In the genomic region with DNA sequence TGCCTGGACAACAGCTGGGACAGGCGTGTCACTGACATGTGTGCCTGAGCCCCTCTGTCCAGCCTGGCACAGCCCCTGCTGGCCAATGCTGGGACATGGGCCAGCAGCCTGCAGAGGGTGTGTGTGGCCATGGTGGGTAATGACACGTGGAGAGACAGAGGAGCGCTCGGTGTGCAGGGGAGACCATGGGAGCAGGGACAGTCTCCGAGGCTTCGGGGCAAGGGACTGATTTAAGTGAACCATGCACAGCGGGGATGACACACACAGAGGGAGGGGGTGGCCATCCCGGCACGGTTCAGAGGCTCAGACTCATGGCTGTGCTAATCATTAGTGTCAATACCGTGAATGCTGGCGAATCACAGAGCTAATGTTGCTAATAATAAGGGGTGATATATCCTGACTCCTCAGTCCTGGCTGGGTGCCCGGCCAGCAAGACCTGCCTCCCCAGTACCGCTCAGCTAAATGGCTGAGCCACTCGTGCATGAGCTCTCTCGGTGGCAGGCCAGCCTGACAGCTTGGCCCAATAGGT, we compare ENCODE assay signal across 14 cellular contexts. TPM values are rescaled to one million over a fixed set of nuclear protein-coding genes. Genes with fewer than 3 reads are reported as not detected.
DNase-seq lines count a peak whose midpoint lies in the region; ATAC-seq and TF ChIP-seq lines count a peak whose summit lies in the region.
"Had no signal": no experiment of that assay in that cellular context is flagged by ENCODE, and none has a peak within 500 bp of the region (broad histone marks: within the 10 kb centered on the region; RNA-seq: fewer than 3 reads in every experiment).

No MANE protein-coding gene starts in this region.

- H3K4me2 ChIP-seq in HCT116 (ENCODE audit: low read length), result no peak overlapping the region
- H3K4me2 ChIP-seq in SK-N-SH, result no peak overlapping the region
- H3K4me2 ChIP-seq in trophoblast cell (ENCODE audit: low read length), result no peak overlapping the region

- H2BK120ac ChIP-seq in trophoblast cell (ENCODE audit: insufficient read depth, low read length, poor library complexity), result no peak overlapping the region

- no peak overlapping the region for H3K4ac ChIP-seq in trophoblast cell (ENCODE audit: low read depth, low read length)

- H3K36me3 ChIP-seq in HCT116 (ENCODE audit: control insufficient read depth in 1 of 2, insufficient read depth in 2 of 2, low read length in 2 of 2) (no peaks in the 10 kb centered on the region), SK-N-SH (replicated peaks in 1 of 2; ENCODE audit: control insufficient read depth in 1 of 2, insufficient read depth in 2 of 2, low read length in 1 of 2) (no peaks in the 10 kb centered on the region), kidney epithelial cell (ENCODE audit: control insufficient read depth, insufficient read depth, low read length) (no peaks in the 10 kb centered on the region), trophoblast cell (ENCODE audit: control insufficient read depth in 1 of 2, insufficient read depth in 2 of 2, low read length in 2 of 2) (no peaks in the 10 kb centered on the region)
- H3K36me3 ChIP-seq: esophagus muscularis mucosa had no signal

- WGBS in SK-N-SH (ENCODE audit: low lambda C conversion rate), result 31% methylated on average over 4 of the region's 15 CpGs
- WGBS in trophoblast cell (ENCODE audit: extremely low coverage, insufficient coverage, insufficient read length), result no CpG with 5 or more reads among the region's 15 CpGs

- RAD21 ChIA-PET in HCT116 (lab: Charles Lee; ENCODE audit: low non-redundant PET in 1 of 2, low total read pairs in 2 of 2, uncharacterized antibody in 2 of 2, unreplicated experiment in 2 of 2), result no interaction called here

- H4K12ac ChIP-seq in trophoblast cell (ENCODE audit: low read depth, low read length), result no peak overlapping the region

- H3K14ac ChIP-seq in trophoblast cell (ENCODE audit: low read length), result no peak overlapping the region

- intact Hi-C loops in HCT116 (cut with micrococcal nuclease), result no loop called here

- no peaks in the 10 kb centered on the region for H3K9me3 ChIP-seq in HCT116 (ENCODE audit: control insufficient read depth in 1 of 2, insufficient read depth in 1 of 2, low read depth in 1 of 2, low read length in 2 of 2)
- H3K9me3 ChIP-seq in SK-N-SH, result no peaks in the 10 kb centered on the region
- peaks cover 2% of the 10 kb centered on the region for H3K9me3 ChIP-seq in trophoblast cell (ENCODE audit: insufficient read depth, low read depth, low read length)
- H3K9me3 ChIP-seq: esophagus muscularis mucosa had no signal

- H3K27me3 ChIP-seq in HCT116 (ENCODE audit: insufficient read depth, low read length) (no peaks in the 10 kb centered on the region), SK-N-SH (ENCODE audit: insufficient read depth) (no peaks in the 10 kb centered on the region), kidney epithelial cell (ENCODE audit: control insufficient read depth, insufficient read depth, low read length) (no peaks in the 10 kb centered on the region), trophoblast cell (ENCODE audit: insufficient read depth, low read length) (no peaks in the 10 kb centered on the region)

- no peak overlapping the region for H3K18ac ChIP-seq in trophoblast cell (ENCODE audit: low read length)

- no peak overlapping the region for H4K8ac ChIP-seq in trophoblast cell (ENCODE audit: low read depth, low read length)

- no peaks in the 10 kb centered on the region for H4K20me1 ChIP-seq in HCT116 (ENCODE audit: insufficient read depth)
- H4K20me1 ChIP-seq in SK-N-SH (ENCODE audit: insufficient read depth), result no peaks in the 10 kb centered on the region

- ATAC-seq in HCT116 (peak; percentile 72), GM21619 (IDR thresholded peaks at IDR 0.05; ENCODE audit: unreplicated experiment) (no peak)
- ATAC-seq in natural killer cell treated with Interleukin-12 subunit alpha and Interleukin-12 subunit beta and Interleukin-15 and Interleukin-18, amount 100 ng/mL, for 72 hours, result no peak

- POLR2A ChIA-PET in HCT116 (lab: Charles Lee) (no interaction called here), SK-N-SH (lab: Yijun Ruan, JAX) (interaction anchor here (0.7 to 1.6 kb wide), 2 partner anchors 11 to 25 kb away, joined by 3 to 6 read pairs; no protein-coding TSS in a partner anchor)

- BruUV-seq in HCT116 (replicated peaks; lab: Mats Ljungman, UMichigan), result no TSS peak

- CTCF ChIA-PET in HCT116 (lab: Charles Lee) (no interaction called here), SK-N-SH (lab: Yijun Ruan, JAX) (interaction anchor here (0.6 to 2.2 kb wide), 19 partner anchors 8 to 476 kb away, joined by 3 to 19 read pairs (median 4); a partner anchor contains a TSS)

- H3K9me2 ChIP-seq in HCT116 (ENCODE audit: insufficient read depth), result no peaks in the 10 kb centered on the region
- H3K9me2 ChIP-seq in SK-N-SH, result no peaks in the 10 kb centered on the region

- H3K4me1 ChIP-seq in HCT116 (ENCODE audit: control insufficient read depth in 1 of 2, insufficient read depth in 2 of 2, low read length in 2 of 2) (peaks cover 8 to 24% of the 10 kb centered on the region in 2 experiments), SK-N-SH (ENCODE audit: control insufficient read depth in 1 of 2, insufficient read depth in 2 of 2, low read depth in 1 of 2, low read length in 1 of 2) (peaks cover 0 to 16% of the 10 kb centered on the region in 2 experiments; a peak in 2 of 4 replicates), trophoblast cell (ENCODE audit: control insufficient read depth in 1 of 2, insufficient read depth in 2 of 2, low read length in 2 of 2) (no peaks in the 10 kb centered on the region)
- H3K4me1 ChIP-seq: esophagus muscularis mucosa had no signal

- peaks cover 0 to 12% of the 10 kb centered on the region in 2 donors for H3K27me3 Mint-ChIP-seq in natural killer cell treated with Interleukin-12 subunit alpha and Interleukin-12 subunit beta and Interleukin-15 and Interleukin-18, amount 100 ng/mL, for 72 hours

- H3F3A ChIP-seq in SK-N-SH (replicated peaks; ENCODE audit: insufficient read depth), result no peaks in the 10 kb centered on the region

- no peak overlapping the region for H4K91ac ChIP-seq in trophoblast cell (ENCODE audit: low read depth, low read length)

- TF ChIP-seq CTCF in HCT116 (IDR thresholded peaks at IDR 0.05 in 2 of 3, conservative IDR thresholded peaks at IDR 0.05 in 1 of 3; ENCODE audit: borderline replicate concordance in 1 of 3, insufficient read depth in 1 of 3, low read depth in 2 of 3, low read length in 2 of 3), result peak in 2 of 3 experiments; percentile 47 to 49; a peak in 4 of 6 replicates
- TF ChIP-seq CTCF in SK-N-SH (IDR thresholded peaks at IDR 0.05), result no peak
- TF ChIP-seq CTCF in kidney epithelial cell (IDR thresholded peaks at IDR 0.05; ENCODE audit: insufficient read depth, low read length, poor library complexity, severe bottlenecking), result peak; percentile 46

- H3K4me3 ChIP-seq in HCT116 (replicated peaks in 1 of 2; ENCODE audit: low read depth in 1 of 2, low read length in 2 of 2) (no peak overlapping the region), SK-N-SH (ENCODE audit: low read depth in 2 of 2, low read length in 1 of 2) (no peak overlapping the region; a peak in 1 of 4 replicates), kidney epithelial cell (ENCODE audit: low read depth, low read length) (no peak overlapping the region), trophoblast cell (ENCODE audit: low read depth, low read length) (no peak overlapping the region)
- H3K4me3 ChIP-seq: esophagus muscularis mucosa had no signal

- H3K4me1 Mint-ChIP-seq in natural killer cell treated with Interleukin-12 subunit alpha and Interleukin-12 subunit beta and Interleukin-15 and Interleukin-18, amount 100 ng/mL, for 72 hours (ENCODE audit: low read depth in 2 of 2), result no peaks in the 10 kb centered on the region
- H3K4me1 Mint-ChIP-seq: naive B cell had no signal

- H2AFZ ChIP-seq in HCT116 (ENCODE audit: low read depth, low read length, poor library complexity, severe bottlenecking) (no peak overlapping the region), SK-N-SH (ENCODE audit: low read depth) (no peak overlapping the region), trophoblast cell (ENCODE audit: insufficient read depth, low read length, poor library complexity) (no peak overlapping the region)

- no peak overlapping the region for H3K9ac ChIP-seq in HCT116 (ENCODE audit: low read length)
- H3K9ac ChIP-seq in SK-N-SH, result no peak overlapping the region
- no peak overlapping the region for H3K9ac ChIP-seq in trophoblast cell (ENCODE audit: low read length)

- H3K4me3 Mint-ChIP-seq in natural killer cell treated with Interleukin-12 subunit alpha and Interleukin-12 subunit beta and Interleukin-15 and Interleukin-18, amount 100 ng/mL, for 72 hours, result no peak overlapping the region
- H3K4me3 Mint-ChIP-seq: naive B cell; T-helper 1 cell treated with Interleukin-12 subunit alpha and Interleukin-12 subunit beta and Interleukin-4 antibody, amounts not matched to agents 30 μg/mL and 1 μg/mL, for 36 hours had no signal

- H3K27ac Mint-ChIP-seq in natural killer cell treated with Interleukin-12 subunit alpha and Interleukin-12 subunit beta and Interleukin-15 and Interleukin-18, amount 100 ng/mL, for 72 hours, result no peak overlapping the region
- H3K27ac Mint-ChIP-seq: naive B cell; T-helper 1 cell treated with Interleukin-12 subunit alpha and Interleukin-12 subunit beta and Interleukin-4 antibody, amounts not matched to agents 30 μg/mL and 1 μg/mL, for 36 hours had no signal

- no peaks in the 10 kb centered on the region for H3K36me3 Mint-ChIP-seq in natural killer cell treated with Interleukin-12 subunit alpha and Interleukin-12 subunit beta and Interleukin-15 and Interleukin-18, amount 100 ng/mL, for 72 hours
- H3K36me3 Mint-ChIP-seq: naive B cell had no signal

- H3K27ac ChIP-seq in HCT116 (ENCODE audit: low read depth, low read length) (no peak overlapping the region), SK-N-SH (ENCODE audit: low read depth in 2 of 2, low read length in 1 of 2) (peak overlapping the region in 1 of 2 experiments; percentile 44; a peak in 2 of 4 replicates), trophoblast cell (ENCODE audit: low read depth, low read length) (no peak overlapping the region)
- H3K27ac ChIP-seq: C4-2B, esophagus muscularis mucosa had no signal

- TF ChIP-seq RAD21 in HCT116 (IDR thresholded peaks at IDR 0.05; ENCODE audit: low read depth) (no peak), SK-N-SH (IDR thresholded peaks at IDR 0.05; ENCODE audit: low read length) (peak; percentile 60)

- no peak overlapping the region for H2BK5ac ChIP-seq in trophoblast cell (ENCODE audit: low read depth, low read length, poor library complexity)

- TF ChIP-seq POLR2A in HCT116 (IDR thresholded peaks at IDR 0.05; ENCODE audit: borderline replicate concordance, extremely low read depth, insufficient read depth, insufficient read length), result no peak

- TF ChIP-seq EP300 in SK-N-SH (IDR thresholded peaks at IDR 0.05; ENCODE audit: borderline replicate concordance in 1 of 2, low read depth in 1 of 2, low read length in 1 of 2), result peak in 1 of 2 experiments; percentile 43; a peak in 1 of 4 replicates

- H3K79me2 ChIP-seq in HCT116 (ENCODE audit: insufficient read depth, low read length) (no peaks in the 10 kb centered on the region), SK-N-SH (ENCODE audit: insufficient read depth) (no peaks in the 10 kb centered on the region), trophoblast cell (ENCODE audit: control insufficient read depth, insufficient read depth, low read length, poor library complexity) (no peaks in the 10 kb centered on the region)

- H2BK12ac ChIP-seq in trophoblast cell (ENCODE audit: low read length), result no peak overlapping the region

- DNase-seq in COR-L47 (lab: John Stamatoyannopoulos, UW) (peak; percentile 2), HCT116 (ENCODE audit: low read depth, low spot score) (no peak), SK-N-SH (peak; percentile 86), kidney epithelial cell (ENCODE audit: low read depth) (peak; percentile 32), trophoblast cell (no peak)
- no peak for DNase-seq in natural killer cell treated with Interleukin-12 subunit alpha and Interleukin-12 subunit beta and Interleukin-15 and Interleukin-18, amount 100 ng/mL, for 72 hours (ENCODE audit: low spot score)
- no peak for DNase-seq in stimulated activated CD4-positive, alpha-beta T cell treated with anti-CD3 and anti-CD28 coated beads, Interleukin-4, amount 100 ng/mL, for 24 hours
- DNase-seq: activated effector memory CD4-positive, alpha-beta T cell treated with Interleukin-2 at 50 U/mL for 16 hours; naive B cell; NCI-H526 treated with DMSO at 0.1 percent for 48 hours had no signal

- no peaks in the 10 kb centered on the region for H3K9me3 Mint-ChIP-seq in natural killer cell treated with Interleukin-12 subunit alpha and Interleukin-12 subunit beta and Interleukin-15 and Interleukin-18, amount 100 ng/mL, for 72 hours
- H3K9me3 Mint-ChIP-seq: T-helper 1 cell treated with Interleukin-12 subunit alpha and Interleukin-12 subunit beta and Interleukin-4 antibody, amounts not matched to agents 30 μg/mL and 1 μg/mL, for 36 hours had no signal

- H3K23ac ChIP-seq in trophoblast cell (ENCODE audit: low read length), result no peak overlapping the region

- no peaks in the 10 kb centered on the region for H3K79me1 ChIP-seq in trophoblast cell (ENCODE audit: low read length)

- no peak overlapping the region for H2AK5ac ChIP-seq in trophoblast cell (ENCODE audit: low read length)

RNA-seq across cellular contexts. Expression of a gene that starts 41.6 kb away (rescaled TPM):
- total RNA-seq in HCT116 (2021; ENCODE audit: unreplicated experiment) (not detected), kidney epithelial cell (not detected in 2 replicates)
- not detected in 2 replicates for polyA plus RNA-seq in HCT116 (2012)
- polyA plus RNA-seq in SK-N-SH (2012; rRNA removed), result not detected in 2 replicates
- polyA plus RNA-seq in SK-N-SH (2012; cell fraction: cytosol; rRNA removed), result not detected in 2 replicates
- not detected in 2 replicates for polyA plus RNA-seq in SK-N-SH (2012; cell fraction: nucleus; rRNA removed)
- polyA plus RNA-seq in trophoblast cell (2013), result 0.15 and 0.27 TPM in 2 replicates
- not detected for total RNA-seq in natural killer cell treated with Interleukin-12 subunit alpha and Interleukin-12 subunit beta and Interleukin-15 and Interleukin-18, amount 100 ng/mL, for 72 hours

Comparison
In these comparisons a context has a peak if more than half of its experiments do, and no peak if none do; other contexts are left out.
1. DNase-seq: peak in COR-L47 (single experiment), SK-N-SH (single experiment) and kidney epithelial cell (single experiment); none in HCT116 (single experiment), trophoblast cell (0 of 2), natural killer cell treated with Interleukin-12 subunit alpha and Interleukin-12 subunit beta and Interleukin-15 and Interleukin-18, amount 100 ng/mL, for 72 hours (single experiment) and stimulated activated CD4-positive, alpha-beta T cell treated with anti-CD3 and anti-CD28 coated beads, Interleukin-4, amount 100 ng/mL, for 24 hours (single experiment).